9 cellular contexts compared by ENCODE assay signal in the genomic region with DNA sequence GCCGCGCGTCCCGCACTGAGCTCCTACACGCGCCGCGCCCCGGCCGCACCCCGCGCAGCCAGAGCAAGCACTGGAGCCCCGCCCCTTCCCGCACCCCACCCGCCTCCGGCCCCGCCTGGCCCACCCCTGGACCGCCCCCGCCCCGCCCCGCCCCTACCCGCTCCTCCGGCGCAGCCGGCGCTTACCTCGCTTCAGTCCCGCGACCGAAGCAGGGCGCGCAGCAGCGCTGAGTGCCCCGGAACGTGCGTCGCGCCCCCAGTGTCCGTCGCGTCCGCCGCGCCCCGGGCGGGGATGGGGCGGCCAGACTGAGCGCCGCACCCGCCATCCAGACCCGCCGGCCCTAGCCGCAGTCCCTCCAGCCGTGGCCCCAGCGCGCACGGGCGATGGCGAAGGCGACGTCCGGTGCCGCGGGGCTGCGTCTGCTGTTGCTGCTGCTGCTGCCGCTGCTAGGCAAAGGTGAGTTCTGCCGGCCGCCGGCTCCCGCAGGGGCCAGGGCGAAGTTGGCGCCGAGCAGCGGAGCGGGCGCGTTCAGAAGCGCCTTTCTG. TPM values are rescaled to one million over a fixed set of nuclear protein-coding genes. Genes with fewer than 3 reads are reported as not detected.
A peak's percentile ranks its signal among the peaks of the same experiment; 100 is the strongest.
DNase-seq lines count a peak whose midpoint lies in the region; ATAC-seq and TF ChIP-seq lines count a peak whose summit lies in the region.
"Had no signal": no experiment of that assay in that cellular context is flagged by ENCODE, and none has a peak within 500 bp of the region (broad histone marks: within the 10 kb centered on the region; RNA-seq: fewer than 3 reads in every experiment).

TSS of gene RET (plus strand) at position 194 of the 545 bp plus-strand sequence. CDS start at position 384, 190 bp downstream.

- H3K27ac ChIP-seq in lower lobe of right lung = no peak within 1 kb of the TSS
- H3K27ac ChIP-seq in upper lobe of left lung = no peak within 1 kb of the TSS
- H3K27ac ChIP-seq: KMS-11 had no signal

- peak; percentile 23 to 39 for ATAC-seq in lower lobe of right lung
- peak in 1 of 2 donors; percentile 16 for ATAC-seq in upper lobe of left lung (ENCODE audit: low FRiP score in 2 of 2)
- ATAC-seq in GM19463 (IDR thresholded peaks at IDR 0.05; ENCODE audit: unreplicated experiment) = no peak
- ATAC-seq in GM18505 (IDR thresholded peaks at IDR 0.05; ENCODE audit: unreplicated experiment) = no peak

- H3K4me3 ChIP-seq in LNCaP clone FGC (ENCODE audit: low read depth, low read length) = 0 out of 2 replicates have a peak within 1 kb of the TSS, but pooled peaks have one; percentile 9
- peak within 1 kb of the TSS; percentile 45 for H3K4me3 ChIP-seq in lower lobe of right lung
- H3K4me3 ChIP-seq in upper lobe of left lung = peak within 1 kb of the TSS; percentile 37 to 55 (median 47)

- CTCF ChIA-PET in Calu3 (lab: Charles Lee) = interaction anchor here (0.7 kb wide), 1 partner anchor 97 kb away, joined by 4 read pairs; no protein-coding TSS in a partner anchor

- H3K4me3 Mint-ChIP-seq in Calu3 (ENCODE audit: low read depth, unreplicated experiment) (peak within 1 kb of the TSS; percentile 52), chondrocyte (ENCODE audit: unreplicated experiment) (peak within 1 kb of the TSS; percentile 57)

- no peaks in the 10 kb centered on the region for H3K36me3 ChIP-seq in lower lobe of right lung
- no peaks in the 10 kb centered on the region for H3K36me3 ChIP-seq in upper lobe of left lung

- H3K27me3 ChIP-seq in lower lobe of right lung (ENCODE audit: low read depth) (peaks cover 56% of the 10 kb centered on the region), upper lobe of left lung (peaks cover 0 to 39% (median 11%) of the 10 kb centered on the region in 4 donors)

- intact Hi-C loops in Calu3 (cut with micrococcal nuclease; ENCODE audit: unreplicated experiment) (loop anchor here (5.0 kb wide), 2 partner anchors 50 to 205 kb away; no protein-coding TSS in a partner anchor), lower lobe of right lung (cut with DNase I) (no loop called here)

- H3K9me3 Mint-ChIP-seq in Calu3 (ENCODE audit: low read depth, unreplicated experiment) (no peaks in the 10 kb centered on the region), chondrocyte (ENCODE audit: low read depth) (no peaks in the 10 kb centered on the region)

- TF ChIP-seq POLR2A in upper lobe of left lung (IDR thresholded peaks at IDR 0.05) (no peak), GM18505 (IDR thresholded peaks at IDR 0.05; ENCODE audit: borderline replicate concordance, extremely low read depth, insufficient read depth, insufficient read length) (no peak)

- TF ChIP-seq EP300 in upper lobe of left lung (IDR thresholded peaks at IDR 0.05) = no peak

- H3K4me1 ChIP-seq in lower lobe of right lung (peaks cover 5% of the 10 kb centered on the region), upper lobe of left lung (peaks cover 14 to 24% (median 17%) of the 10 kb centered on the region in 4 donors)

- TF ChIP-seq CTCF in Calu3 (IDR thresholded peaks at IDR 0.05; ENCODE audit: unreplicated experiment) = no peak
- TF ChIP-seq CTCF in LNCaP clone FGC (IDR thresholded peaks at IDR 0.05; ENCODE audit: control insufficient read depth, extremely low read depth, insufficient read depth) = no peak
- TF ChIP-seq CTCF in chondrocyte (IDR thresholded peaks at IDR 0.05) = no peak
- TF ChIP-seq CTCF in lower lobe of right lung (IDR thresholded peaks at IDR 0.05) = no peak
- no peak for TF ChIP-seq CTCF in upper lobe of left lung (IDR thresholded peaks at IDR 0.05)

- H3K4me1 Mint-ChIP-seq in Calu3 (ENCODE audit: low read depth, unreplicated experiment) = no peaks in the 10 kb centered on the region
- peaks cover 8% of the 10 kb centered on the region for H3K4me1 Mint-ChIP-seq in chondrocyte (ENCODE audit: low read depth)

- BruUV-seq in Calu3 (replicated peaks; lab: Mats Ljungman, UMichigan) = no TSS peak

- H3K27ac Mint-ChIP-seq in Calu3 (ENCODE audit: unreplicated experiment) = no peak within 1 kb of the TSS
- no peak within 1 kb of the TSS for H3K27ac Mint-ChIP-seq in chondrocyte (ENCODE audit: unreplicated experiment)

- H3K27me3 Mint-ChIP-seq in Calu3 (ENCODE audit: unreplicated experiment) (peaks cover 91% of the 10 kb centered on the region), chondrocyte (ENCODE audit: low read depth) (peaks cover 54% of the 10 kb centered on the region)

- peak; percentile 31 for DNase-seq in Calu3
- DNase-seq in LNCaP clone FGC (ENCODE audit: low read depth) = no peak
- no peak for DNase-seq in chondrocyte (ENCODE audit: low spot score)
- DNase-seq in lower lobe of right lung = no peak
- DNase-seq in upper lobe of left lung = peak in 1 of 2 donors; percentile 88
- no peak for DNase-seq in GM19238 (ENCODE audit: insufficient read length, low spot score)

- H3K36me3 Mint-ChIP-seq in Calu3 (ENCODE audit: insufficient read depth, unreplicated experiment) = peaks cover 5% of the 10 kb centered on the region
- no peaks in the 10 kb centered on the region for H3K36me3 Mint-ChIP-seq in chondrocyte (ENCODE audit: low read depth)

- 2% methylated on average over 27 of the region's 78 CpGs; no CpG with 5 or more reads in 1 of the 2 donors for WGBS in upper lobe of left lung, 2 donors

- H3K9me3 ChIP-seq in lower lobe of right lung (no peaks in the 10 kb centered on the region), upper lobe of left lung (no peaks in the 10 kb centered on the region)

RNA-seq across cellular contexts. Expression of gene RET, which starts in this region (rescaled TPM):
- total RNA-seq in Calu3 (2022) (0.07 TPM in 1 of 2 replicates, not detected in the other), chondrocyte (0.12 to 0.18 TPM in 2 of 3 replicates, not detected in the other), lower lobe of right lung (0.68 TPM), upper lobe of left lung (under 1 TPM in 5 of 6 donors, not detected in 1; 0.11 to 0.98 (median 0.30) TPM)

Comparison
In these comparisons a context has a peak if more than half of its experiments do, and no peak if none do; other contexts are left out.
1. Peak in DNase-seq in Calu3; RNA of the gene not detected or under 1 TPM.
2. Peak in ATAC-seq and H3K4me3 ChIP-seq in lower lobe of right lung; RNA of the gene not detected or under 1 TPM.